In genomic region chr13:40590112-40590862, GRCh38 we compare ENCODE assay signal across 12 cellular contexts.
DNase-seq lines count a peak whose midpoint lies in the region; ATAC-seq and TF ChIP-seq lines count a peak whose summit lies in the region.
"Had no signal": no experiment of that assay in that cellular context is flagged by ENCODE, and none has a peak within 500 bp of the region (broad histone marks: within the 10 kb centered on the region; RNA-seq: fewer than 3 reads in every experiment).

No MANE protein-coding gene starts in this region.

- peak overlapping the region; percentile 66 to 88 (median 83); a peak in 21 of 22 replicates for H3K9ac ChIP-seq in BLaER1 treated with 17β-estradiol and CSF1 and Interleukin-3, amounts not matched to agents 10 nM and 100 nM
- no peak overlapping the region for H3K9ac ChIP-seq in mammary epithelial cell (ENCODE audit: insufficient read depth, low read length)

- H3K4me3 ChIP-seq in BLaER1 treated with 17β-estradiol and CSF1 and Interleukin-3, amounts not matched to agents 10 nM and 100 nM, result peak overlapping the region in 9 of 10 experiments; percentile 24 to 52 (median 42); a peak in 14 of 20 replicates
- no peak overlapping the region for H3K4me3 ChIP-seq in mammary epithelial cell (replicated peaks in 1 of 3; ENCODE audit: insufficient read depth in 1 of 3, low read depth in 2 of 3, low read length in 3 of 3)

- H3K27me3 Mint-ChIP-seq in naive B cell, result no peaks in the 10 kb centered on the region
- H3K27me3 Mint-ChIP-seq: type B pancreatic cell had no signal

- in situ Hi-C loops in mammary epithelial cell (cut with MboI; ENCODE audit: low sequenced_read_pairs in 2 of 2), result no loop called here

- peak overlapping the region; percentile 88 to 99 (median 96) for H3K27ac ChIP-seq in BLaER1 treated with 17β-estradiol and CSF1 and Interleukin-3, amounts not matched to agents 10 nM and 100 nM
- H3K27ac ChIP-seq in mammary epithelial cell (ENCODE audit: insufficient read depth, low read depth, low read length), result no peak overlapping the region

- ATAC-seq in HG02884 (IDR thresholded peaks at IDR 0.05; ENCODE audit: unreplicated experiment) (peak; percentile 6), naive B cell (ENCODE audit: low read depth in 2 of 2) (no peak)

- peak overlapping the region; percentile 89 to 97 (median 96) for H3K27ac Mint-ChIP-seq in naive B cell

- H3K4me1 Mint-ChIP-seq in naive B cell, result peaks cover 86 to 98% (median 97%) of the 10 kb centered on the region in 3 donors

- no peak for TF ChIP-seq CTCF in mammary epithelial cell (conservative IDR thresholded peaks at IDR 0.05 in 1 of 2, IDR thresholded peaks at IDR 0.05 in 1 of 2; ENCODE audit: extremely low read depth in 1 of 2, insufficient read depth in 1 of 2, low read depth in 1 of 2, low read length in 2 of 2)

- H3K27me3 ChIP-seq in BLaER1 treated with 17β-estradiol and CSF1 and Interleukin-3, amounts not matched to agents 10 nM and 100 nM, result no peaks in the 10 kb centered on the region
- H3K27me3 ChIP-seq in mammary epithelial cell (ENCODE audit: insufficient read depth, low read length), result no peaks in the 10 kb centered on the region

- no peak overlapping the region for H2AFZ ChIP-seq in mammary epithelial cell (ENCODE audit: low read depth, low read length)

- CTCF ChIA-PET in mammary epithelial cell (lab: Charles Lee; ENCODE audit: low non-redundant PET), result no interaction called here

- peaks cover 0 to 3% (median 0%) of the 10 kb centered on the region in 11 experiments; a peak in 2 of 22 replicates for H4K20me1 ChIP-seq in BLaER1 treated with 17β-estradiol and CSF1 and Interleukin-3, amounts not matched to agents 10 nM and 100 nM
- no peaks in the 10 kb centered on the region for H4K20me1 ChIP-seq in mammary epithelial cell (ENCODE audit: insufficient read depth, low read length)

- no peaks in the 10 kb centered on the region for H3K9me3 Mint-ChIP-seq in naive B cell
- H3K9me3 Mint-ChIP-seq: type B pancreatic cell had no signal

- dilution Hi-C loops in mammary epithelial cell (cut with HindIII; ENCODE audit: low sequenced_read_pairs), result no loop called here

- intact Hi-C loops in mammary epithelial cell (cut with micrococcal nuclease), result no loop called here

- peaks cover 62 to 92% (median 82%) of the 10 kb centered on the region in 10 experiments for H3K4me1 ChIP-seq in BLaER1 treated with 17β-estradiol and CSF1 and Interleukin-3, amounts not matched to agents 10 nM and 100 nM
- H3K4me1 ChIP-seq in mammary epithelial cell (ENCODE audit: insufficient read depth, low read length), result peaks cover 37% of the 10 kb centered on the region

- no TSS peak for BruUV-seq in mammary epithelial cell (replicated peaks; lab: Mats Ljungman, UMichigan)

- peaks cover 0 to 14% (median under 1%) of the 10 kb centered on the region in 11 experiments; a peak in 2 of 22 replicates for H3K36me3 ChIP-seq in BLaER1 treated with 17β-estradiol and CSF1 and Interleukin-3, amounts not matched to agents 10 nM and 100 nM
- H3K36me3 ChIP-seq in mammary epithelial cell (ENCODE audit: insufficient read depth, low read length), result no peaks in the 10 kb centered on the region

- 85% methylated on average over 8 of the region's 8 CpGs for WGBS in mammary epithelial cell (ENCODE audit: low coverage, missing lambda C conversion rate)

- no peaks in the 10 kb centered on the region for H3K36me3 Mint-ChIP-seq in naive B cell

- peak overlapping the region; percentile 76 to 97 (median 87) for H3K4me2 ChIP-seq in BLaER1 treated with 17β-estradiol and CSF1 and Interleukin-3, amounts not matched to agents 10 nM and 100 nM
- peak overlapping the region; percentile 65 for H3K4me2 ChIP-seq in mammary epithelial cell (ENCODE audit: insufficient read depth, low read depth, low read length)

- peak overlapping the region; percentile 66 to 91 (median 84) for H3K4me3 Mint-ChIP-seq in naive B cell
- H3K4me3 Mint-ChIP-seq: type B pancreatic cell had no signal

- peaks cover 0 to 18% (median 6%) of the 10 kb centered on the region in 11 experiments; a peak in 11 of 22 replicates for H3K9me3 ChIP-seq in BLaER1 treated with 17β-estradiol and CSF1 and Interleukin-3, amounts not matched to agents 10 nM and 100 nM (replicated peaks in 1 of 11)
- H3K9me3 ChIP-seq in mammary epithelial cell (replicated peaks; ENCODE audit: insufficient read depth, low read length), result no peaks in the 10 kb centered on the region

- DNase-seq in mammary epithelial cell (no peak), naive B cell (no peak), NCI-H526 (lab: John Stamatoyannopoulos, UW) (no peak), NOMO-1 (lab: John Stamatoyannopoulos, UW; ENCODE audit: unreplicated experiment in 2 of 2) (no peak), A172 (ENCODE audit: low spot score) (no peak)
- no peak for DNase-seq in activated CD4-positive, CD25-positive, alpha-beta regulatory T cell (lab: John Stamatoyannopoulos, UW)
- DNase-seq: activated CD8-positive, alpha-beta memory T cell treated with anti-CD3 and anti-CD28 coated beads, Interleukin-2, amount 50 U/mL, for 4 hours; GOT3; NCI-H187 had no signal

- H3K79me2 ChIP-seq in mammary epithelial cell (ENCODE audit: insufficient read depth, low read length), result peaks cover 22% of the 10 kb centered on the region

Comparison
In these comparisons a context has a peak if more than half of its experiments do, and no peak if none do; other contexts are left out.
1. H3K4me3 ChIP-seq: peak in BLaER1 treated with 17β-estradiol and CSF1 and Interleukin-3, amounts not matched to agents 10 nM and 100 nM (9 of 10); none in mammary epithelial cell (0 of 3).